In the genomic region with DNA sequence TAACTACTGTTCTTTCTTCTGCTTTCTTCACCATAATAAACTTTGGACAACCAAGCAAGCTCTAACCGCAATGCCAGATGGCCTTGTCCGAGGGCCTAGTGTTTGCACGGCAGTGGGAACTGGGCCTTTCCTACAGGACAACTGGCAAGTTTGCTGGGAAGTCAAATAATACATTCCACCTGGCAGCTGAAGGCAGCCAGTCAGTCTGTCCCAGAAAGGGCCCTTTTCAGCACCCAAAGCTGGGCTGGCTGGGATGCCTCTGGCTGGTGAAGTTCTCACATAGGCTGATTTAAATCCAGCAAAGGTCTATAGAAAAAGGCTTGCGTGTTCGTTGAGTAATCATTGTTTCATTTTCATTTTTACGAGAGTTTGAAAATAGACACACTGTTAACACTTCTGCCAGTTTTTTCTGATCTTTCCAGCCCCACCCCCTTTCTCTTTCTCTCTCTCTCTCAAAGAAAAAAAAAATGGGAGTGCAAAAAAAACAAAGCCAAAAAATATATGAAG, we compare ENCODE assay signal across 1 cellular context.
TF ChIP-seq lines count a peak whose summit lies in the region.

No MANE protein-coding gene starts in this region.

TF ChIP-seq in HepG2, 621 proteins besides CTCF, POLR2A, EP300 and RAD21 (continued from another document):
- TF ChIP-seq ZNF629 (CRISPR knock-in tag; conservative IDR thresholded peaks at IDR 0.05) (0 out of 2 replicates have a peak, but pooled peaks have one; percentile 11), ZNF331 (CRISPR knock-in tag; IDR thresholded peaks at IDR 0.05) (peak; percentile 64; the same call in 1 of the 2 replicates), ZNF280B (CRISPR knock-in tag; IDR thresholded peaks at IDR 0.05; ENCODE audit: borderline replicate concordance) (no peak)
